In the genomic region with DNA sequence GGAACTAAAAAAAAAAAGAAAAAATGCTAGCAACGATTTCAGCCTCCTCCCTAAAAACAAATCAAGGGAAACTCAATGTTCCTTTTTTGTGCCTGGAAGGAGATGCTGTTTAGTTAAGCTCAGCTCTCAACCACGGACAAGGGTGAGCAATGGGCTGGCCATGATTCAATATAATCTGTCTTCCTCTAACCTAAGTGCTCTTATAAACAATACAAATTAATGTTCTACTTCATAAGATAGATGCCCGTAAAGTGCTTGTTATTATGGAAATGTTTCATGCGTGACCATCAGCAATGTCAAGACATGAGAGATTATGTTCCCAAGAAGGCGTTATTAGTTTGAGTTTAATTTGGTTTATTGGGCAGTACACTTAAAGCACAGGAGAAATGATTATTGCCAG, we compare ENCODE assay signal across 1 cellular context.
TF ChIP-seq lines count a peak whose summit lies in the region.

No MANE protein-coding gene starts in this region.

TF ChIP-seq in K562, 482 proteins besides CTCF, POLR2A, EP300 and RAD21:
- TF ChIP-seq, protein P1, sequence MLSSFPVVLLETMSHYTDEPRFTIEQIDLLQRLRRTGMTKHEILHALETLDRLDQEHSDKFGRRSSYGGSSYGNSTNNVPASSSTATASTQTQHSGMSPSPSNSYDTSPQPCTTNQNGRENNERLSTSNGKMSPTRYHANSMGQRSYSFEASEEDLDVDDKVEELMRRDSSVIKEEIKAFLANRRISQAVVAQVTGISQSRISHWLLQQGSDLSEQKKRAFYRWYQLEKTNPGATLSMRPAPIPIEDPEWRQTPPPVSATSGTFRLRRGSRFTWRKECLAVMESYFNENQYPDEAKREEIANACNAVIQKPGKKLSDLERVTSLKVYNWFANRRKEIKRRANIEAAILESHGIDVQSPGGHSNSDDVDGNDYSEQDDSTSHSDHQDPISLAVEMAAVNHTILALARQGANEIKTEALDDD (IDR thresholded peaks at IDR 0.05), result no peak
- no peak for TF ChIP-seq ZNF224 (CRISPR knock-in tag; IDR thresholded peaks at IDR 0.05)
- TF ChIP-seq FOXA1 (IDR thresholded peaks at IDR 0.05; ENCODE audit: borderline replicate concordance), result no peak
- no peak for TF ChIP-seq PPARD (CRISPR knock-in tag; IDR thresholded peaks at IDR 0.05)
- no peak for TF ChIP-seq ZNF146 (CRISPR knock-in tag; IDR thresholded peaks at IDR 0.05; ENCODE audit: unreplicated experiment)
- no peak for TF ChIP-seq PHF21A (IDR thresholded peaks at IDR 0.05; ENCODE audit: borderline replicate concordance, low read depth)
- TF ChIP-seq KDM2B (CRISPR knock-in tag; IDR thresholded peaks at IDR 0.05), result no peak
